Comparison of ENCODE assay signal across 8 cellular contexts in the genomic region with DNA sequence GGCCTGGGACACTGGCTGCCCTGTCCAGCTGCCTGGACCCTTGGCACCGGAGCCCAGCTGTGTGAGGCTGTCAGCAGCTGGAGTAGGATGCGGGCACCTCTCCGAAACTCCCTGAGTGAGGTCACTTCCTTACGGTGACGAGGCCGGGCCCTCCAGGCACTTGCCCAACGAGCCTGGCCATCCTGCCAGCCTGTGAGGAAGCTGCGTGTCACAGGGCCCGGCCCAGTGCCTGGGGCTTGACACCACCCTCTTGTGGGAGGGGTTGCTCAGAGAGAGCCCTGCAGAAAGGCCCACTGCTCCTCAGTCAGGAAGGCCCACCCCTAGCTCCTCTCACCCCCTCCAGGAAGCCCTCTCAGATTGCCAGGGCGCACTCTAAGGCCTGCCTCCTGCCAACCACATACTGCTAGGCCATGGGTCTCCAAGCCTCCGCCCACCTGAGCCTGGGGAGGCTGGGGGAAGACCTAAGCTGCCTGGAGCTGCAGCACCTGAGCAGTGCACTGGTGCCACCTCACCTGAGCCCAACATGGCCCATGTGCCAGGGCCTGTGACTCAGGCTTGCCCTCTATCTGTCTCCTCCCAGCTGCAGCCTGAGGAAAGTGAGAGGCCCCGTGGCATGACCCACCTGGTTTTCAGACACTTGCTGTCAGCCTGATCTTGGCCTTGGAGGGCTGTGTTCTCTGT. TPM values are rescaled to one million over a fixed set of nuclear protein-coding genes. Genes with fewer than 3 reads are reported as not detected.
A peak's percentile ranks its signal among the peaks of the same experiment; 100 is the strongest.
DNase-seq lines count a peak whose midpoint lies in the region; ATAC-seq and TF ChIP-seq lines count a peak whose summit lies in the region.

No MANE protein-coding gene starts in this region.

- POLR2A ChIA-PET in WTC11 (lab: Charles Lee): interaction anchor here (0.9 kb wide), 1 partner anchor 35 kb away, joined by 6 read pairs; no protein-coding TSS in a partner anchor

- no peak for TF ChIP-seq CTCF in WTC11 (IDR thresholded peaks at IDR 0.05)
- no peak for TF ChIP-seq CTCF in fibroblast of lung (conservative IDR thresholded peaks at IDR 0.05 in 1 of 2, IDR thresholded peaks at IDR 0.05 in 1 of 2; ENCODE audit: low read depth in 1 of 2, low read length in 2 of 2)

- H2AFZ ChIP-seq in fibroblast of lung (ENCODE audit: low read length): no peak overlapping the region

- no peak overlapping the region for H3K4me3 ChIP-seq in fibroblast of lung (replicated peaks in 1 of 4; ENCODE audit: control extremely low read depth in 1 of 4, insufficient read depth in 1 of 4, low read depth in 3 of 4, low read length in 4 of 4)

- peaks cover 3% of the 10 kb centered on the region for H3K4me1 Mint-ChIP-seq in WTC11

- peaks cover 18% of the 10 kb centered on the region for H3K9me3 Mint-ChIP-seq in WTC11

- H3K4me1 ChIP-seq in fibroblast of lung (ENCODE audit: control insufficient read depth, extremely low read depth, insufficient read depth, low read length): peaks cover 11% of the 10 kb centered on the region

- peaks cover 5% of the 10 kb centered on the region for H3K79me2 ChIP-seq in fibroblast of lung (ENCODE audit: control insufficient read depth, insufficient read depth, low read length)

- H3K9me3 ChIP-seq in fibroblast of lung (ENCODE audit: control insufficient read depth, insufficient read depth, low read depth, low read length): peaks cover 2% of the 10 kb centered on the region

- no peak overlapping the region for H3K9ac ChIP-seq in fibroblast of lung (ENCODE audit: insufficient read depth, low read length)

- peaks cover 38% of the 10 kb centered on the region for H3K27me3 Mint-ChIP-seq in WTC11 (ENCODE audit: low read depth)

- H4K20me1 ChIP-seq in fibroblast of lung (ENCODE audit: control insufficient read depth, extremely low read depth, insufficient read depth, low read length): no peaks in the 10 kb centered on the region

- CTCF ChIA-PET in WTC11 (lab: Charles Lee): interaction anchor here (0.8 to 3.0 kb wide), 6 partner anchors 41 to 402 kb away, joined by 3 to 13 read pairs (median 4); no protein-coding TSS in a partner anchor

- peak overlapping the region; percentile 45 for H3K27ac ChIP-seq in fibroblast of lung (ENCODE audit: insufficient read depth, low read length)

- no peaks in the 10 kb centered on the region for H3K36me3 ChIP-seq in fibroblast of lung (ENCODE audit: control insufficient read depth, insufficient read depth, low read length)

- H3K4me2 ChIP-seq in fibroblast of lung (ENCODE audit: extremely low read depth, insufficient read depth, low read length): no peak overlapping the region

- no peak overlapping the region for H3K4me3 Mint-ChIP-seq in WTC11

- ATAC-seq in WTC11 (peak; percentile 5; the same call in 1 of the 2 replicates), HG03354 (IDR thresholded peaks at IDR 0.05; ENCODE audit: poor library complexity, severe bottlenecking, unreplicated experiment) (no peak), HG02798 (IDR thresholded peaks at IDR 0.05; ENCODE audit: poor library complexity, unreplicated experiment) (no peak)

- DNase-seq in CMK (ENCODE audit: low read depth): peak; percentile 42
- peak; percentile 98 for DNase-seq in HT1080 (ENCODE audit: low read depth)
- peak; percentile 14 for DNase-seq in WTC11 (ENCODE audit: low spot score)
- DNase-seq in fibroblast of lung (ENCODE audit: low read depth in 2 of 2): peak; percentile 78 to 82
- peak; percentile 55 for DNase-seq in pons (ENCODE audit: low spot score)
- DNase-seq in NCI-H2171 treated with DMSO at 0.1 percent for 48 hours (lab: John Stamatoyannopoulos, UW): no peak

- H3K27me3 ChIP-seq in fibroblast of lung (ENCODE audit: control insufficient read depth, insufficient read depth, low read length): no peaks in the 10 kb centered on the region

- peaks cover 18% of the 10 kb centered on the region for H3K36me3 Mint-ChIP-seq in WTC11

- H3K27ac Mint-ChIP-seq in WTC11: no peak overlapping the region

TF ChIP-seq in WTC11, 78 proteins besides CTCF, POLR2A, EP300 and RAD21 (continues in another document):
- TF ChIP-seq TEAD1 (CRISPR knock-in tag; IDR thresholded peaks at IDR 0.05) (no peak), MYBL2 (CRISPR knock-in tag; IDR thresholded peaks at IDR 0.05) (no peak), ZNF263 (CRISPR knock-in tag; IDR thresholded peaks at IDR 0.05; ENCODE audit: low read depth) (no peak)
- TF ChIP-seq, protein P1, sequence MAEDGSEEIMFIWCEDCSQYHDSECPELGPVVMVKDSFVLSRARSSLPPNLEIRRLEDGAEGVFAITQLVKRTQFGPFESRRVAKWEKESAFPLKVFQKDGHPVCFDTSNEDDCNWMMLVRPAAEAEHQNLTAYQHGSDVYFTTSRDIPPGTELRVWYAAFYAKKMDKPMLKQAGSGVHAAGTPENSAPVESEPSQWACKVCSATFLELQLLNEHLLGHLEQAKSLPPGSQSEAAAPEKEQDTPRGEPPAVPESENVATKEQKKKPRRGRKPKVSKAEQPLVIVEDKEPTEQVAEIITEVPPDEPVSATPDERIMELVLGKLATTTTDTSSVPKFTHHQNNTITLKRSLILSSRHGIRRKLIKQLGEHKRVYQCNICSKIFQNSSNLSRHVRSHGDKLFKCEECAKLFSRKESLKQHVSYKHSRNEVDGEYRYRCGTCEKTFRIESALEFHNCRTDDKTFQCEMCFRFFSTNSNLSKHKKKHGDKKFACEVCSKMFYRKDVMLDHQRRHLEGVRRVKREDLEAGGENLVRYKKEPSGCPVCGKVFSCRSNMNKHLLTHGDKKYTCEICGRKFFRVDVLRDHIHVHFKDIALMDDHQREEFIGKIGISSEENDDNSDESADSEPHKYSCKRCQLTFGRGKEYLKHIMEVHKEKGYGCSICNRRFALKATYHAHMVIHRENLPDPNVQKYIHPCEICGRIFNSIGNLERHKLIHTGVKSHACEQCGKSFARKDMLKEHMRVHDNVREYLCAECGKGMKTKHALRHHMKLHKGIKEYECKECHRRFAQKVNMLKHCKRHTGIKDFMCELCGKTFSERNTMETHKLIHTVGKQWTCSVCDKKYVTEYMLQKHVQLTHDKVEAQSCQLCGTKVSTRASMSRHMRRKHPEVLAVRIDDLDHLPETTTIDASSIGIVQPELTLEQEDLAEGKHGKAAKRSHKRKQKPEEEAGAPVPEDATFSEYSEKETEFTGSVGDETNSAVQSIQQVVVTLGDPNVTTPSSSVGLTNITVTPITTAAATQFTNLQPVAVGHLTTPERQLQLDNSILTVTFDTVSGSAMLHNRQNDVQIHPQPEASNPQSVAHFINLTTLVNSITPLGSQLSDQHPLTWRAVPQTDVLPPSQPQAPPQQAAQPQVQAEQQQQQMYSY (CRISPR knock-in tag; IDR thresholded peaks at IDR 0.05): no peak
- TF ChIP-seq, protein P2, sequence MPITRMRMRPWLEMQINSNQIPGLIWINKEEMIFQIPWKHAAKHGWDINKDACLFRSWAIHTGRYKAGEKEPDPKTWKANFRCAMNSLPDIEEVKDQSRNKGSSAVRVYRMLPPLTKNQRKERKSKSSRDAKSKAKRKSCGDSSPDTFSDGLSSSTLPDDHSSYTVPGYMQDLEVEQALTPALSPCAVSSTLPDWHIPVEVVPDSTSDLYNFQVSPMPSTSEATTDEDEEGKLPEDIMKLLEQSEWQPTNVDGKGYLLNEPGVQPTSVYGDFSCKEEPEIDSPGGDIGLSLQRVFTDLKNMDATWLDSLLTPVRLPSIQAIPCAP (CRISPR knock-in tag; IDR thresholded peaks at IDR 0.05): no peak
- TF ChIP-seq, protein P3, sequence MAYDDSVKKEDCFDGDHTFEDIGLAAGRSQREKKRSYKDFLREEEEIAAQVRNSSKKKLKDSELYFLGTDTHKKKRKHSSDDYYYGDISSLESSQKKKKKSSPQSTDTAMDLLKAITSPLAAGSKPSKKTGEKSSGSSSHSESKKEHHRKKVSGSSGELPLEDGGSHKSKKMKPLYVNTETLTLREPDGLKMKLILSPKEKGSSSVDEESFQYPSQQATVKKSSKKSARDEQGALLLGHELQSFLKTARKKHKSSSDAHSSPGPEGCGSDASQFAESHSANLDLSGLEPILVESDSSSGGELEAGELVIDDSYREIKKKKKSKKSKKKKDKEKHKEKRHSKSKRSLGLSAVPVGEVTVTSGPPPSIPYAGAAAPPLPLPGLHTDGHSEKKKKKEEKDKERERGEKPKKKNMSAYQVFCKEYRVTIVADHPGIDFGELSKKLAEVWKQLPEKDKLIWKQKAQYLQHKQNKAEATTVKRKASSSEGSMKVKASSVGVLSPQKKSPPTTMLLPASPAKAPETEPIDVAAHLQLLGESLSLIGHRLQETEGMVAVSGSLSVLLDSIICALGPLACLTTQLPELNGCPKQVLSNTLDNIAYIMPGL (CRISPR knock-in tag; IDR thresholded peaks at IDR 0.05): no peak

RNA-seq across cellular contexts. Expression of a gene that starts 4.3 kb away (rescaled TPM):
- total RNA-seq in HT1080 (2014; rRNA removed; shearing (Covaris generic)): 71.3 and 193 TPM in 2 replicates
- 279 and 295 TPM in 2 replicates for polyA plus RNA-seq in HT1080 (2015; cell fraction: cytosol; rRNA removed)
- 40.8 and 82.2 TPM in 2 replicates for polyA plus RNA-seq in HT1080 (2015; cell fraction: nucleus; rRNA removed)
- total RNA-seq in WTC11 (2021): 9.4 to 11.0 TPM (median 9.6 TPM) in 3 replicates
- 4.1 and 6.8 TPM in 2 replicates for total RNA-seq in fibroblast of lung
- 16.2 and 20.5 TPM in 2 replicates for polyA plus RNA-seq in fibroblast of lung
- polyA plus RNA-seq in fibroblast of lung (2012): 108 and 155 TPM in 2 replicates
- 13.6 and 18.5 TPM in 2 replicates for polyA minus RNA-seq in fibroblast of lung (ENCODE audit: low replicate concordance)

RNA-seq across cellular contexts. Expression of a gene that starts 47.9 kb away (rescaled TPM):
- total RNA-seq in HT1080 (2014; rRNA removed; shearing (Covaris generic)): 2.1 and 4.4 TPM in 2 replicates
- polyA plus RNA-seq in HT1080 (2015; cell fraction: cytosol; rRNA removed): 0.86 and 1.7 TPM in 2 replicates
- 1.3 and 1.5 TPM in 2 replicates for polyA plus RNA-seq in HT1080 (2015; cell fraction: nucleus; rRNA removed)
- total RNA-seq in WTC11 (2021) (25.0 to 35.0 TPM (median 32.4 TPM) in 3 replicates), fibroblast of lung (31.1 and 31.5 TPM in 2 replicates)
- polyA plus RNA-seq in fibroblast of lung: 5.2 and 8.6 TPM in 2 replicates
- 9.0 and 12.6 TPM in 2 replicates for polyA plus RNA-seq in fibroblast of lung (2012)
- polyA minus RNA-seq in fibroblast of lung (ENCODE audit: low replicate concordance): 1.1 and 2.5 TPM in 2 replicates

RNA-seq across cellular contexts. Expression of a gene that starts 58.6 kb away (rescaled TPM):
- 113 and 119 TPM in 2 replicates for total RNA-seq in HT1080 (2014; rRNA removed; shearing (Covaris generic))
- 131 and 149 TPM in 2 replicates for polyA plus RNA-seq in HT1080 (2015; cell fraction: cytosol; rRNA removed)
- polyA plus RNA-seq in HT1080 (2015; cell fraction: nucleus; rRNA removed): 148 and 163 TPM in 2 replicates
- 160 to 189 TPM (median 181 TPM) in 3 replicates for total RNA-seq in WTC11 (2021)
- total RNA-seq in fibroblast of lung: 104 and 113 TPM in 2 replicates
- polyA plus RNA-seq in fibroblast of lung: 79.5 and 95.9 TPM in 2 replicates
- 85.1 and 98.2 TPM in 2 replicates for polyA plus RNA-seq in fibroblast of lung (2012)
- 56.5 and 75.5 TPM in 2 replicates for polyA minus RNA-seq in fibroblast of lung (ENCODE audit: low replicate concordance)
